In genomic region chr9:81103597-81104471, GRCh38 we compare ENCODE assay signal across 13 cellular contexts.
DNase-seq lines count a peak whose midpoint lies in the region; ATAC-seq, FAIRE-seq and TF ChIP-seq lines count a peak whose summit lies in the region.
"Had no signal": no experiment of that assay in that cellular context is flagged by ENCODE, and none has a peak within 500 bp of the region (broad histone marks: within the 10 kb centered on the region; RNA-seq: fewer than 3 reads in every experiment).

No MANE protein-coding gene starts in this region.

- no peak overlapping the region for H3K9ac ChIP-seq in kidney (ENCODE audit: low read length in 2 of 2)

- H3K27me3 ChIP-seq in adrenal gland: no peaks in the 10 kb centered on the region
- H3K27me3 ChIP-seq: gastrocnemius medialis had no signal

- ATAC-seq in GM19452 (IDR thresholded peaks at IDR 0.05; ENCODE audit: unreplicated experiment): no peak
- ATAC-seq in GM19351 (IDR thresholded peaks at IDR 0.05; ENCODE audit: unreplicated experiment): no peak
- ATAC-seq: gastrocnemius medialis had no signal

- no peaks in the 10 kb centered on the region for H3K9me3 Mint-ChIP-seq in HFFc6
- H3K9me3 Mint-ChIP-seq: memory B cell had no signal

- peak; percentile 53 for TF ChIP-seq CTCF in HFFc6 (IDR thresholded peaks at IDR 0.05)
- TF ChIP-seq CTCF in adrenal gland (IDR thresholded peaks at IDR 0.05): peak; percentile 47 to 65 (median 58)
- peak; percentile 10 for TF ChIP-seq CTCF in kidney (IDR thresholded peaks at IDR 0.05; ENCODE audit: borderline replicate concordance, extremely low read depth, insufficient read depth)

- WGBS in adrenal gland, 4 donors: 55 to 61% (median 59%) methylated on average over 9 to 10 of the region's 10 CpGs

- peaks cover 0 to 7% of the 10 kb centered on the region in 2 donors for H3K4me1 ChIP-seq in adrenal gland (replicated peaks in 1 of 2)
- H3K4me1 ChIP-seq in kidney (ENCODE audit: control insufficient read depth in 1 of 2, insufficient read depth in 1 of 2, low read depth in 1 of 2, low read length in 2 of 2): no peaks in the 10 kb centered on the region
- H3K4me1 ChIP-seq: gastrocnemius medialis had no signal

- H3K4me3 Mint-ChIP-seq in HFFc6: no peak overlapping the region
- H3K4me3 Mint-ChIP-seq: activated CD4-positive, alpha-beta T cell treated with anti-CD3 and anti-CD28 coated beads, Interleukin-2, amount 10 ng/mL, durations not matched to agents 24 days and 14 days; CD4-positive, CD25-positive, alpha-beta regulatory T cell; memory B cell had no signal

- DNase-seq in AG08395 (ENCODE audit: low spot score): peak; percentile 7
- DNase-seq in HFFc6: no peak
- no peak for DNase-seq in adrenal gland
- DNase-seq in kidney: no peak
- no peak for DNase-seq in caudate nucleus (lab: John Stamatoyannopoulos, UW)
- DNase-seq in NCI-H2227 treated with DMSO at 0.1 percent for 48 hours (lab: John Stamatoyannopoulos, UW): no peak
- DNase-seq: activated CD4-positive, alpha-beta T cell treated with anti-CD3 and anti-CD28 coated beads, Interleukin-2, amount 10 ng/mL, durations not matched to agents 24 days and 14 days; CD4-positive, CD25-positive, alpha-beta regulatory T cell; gastrocnemius medialis had no signal

- no peak overlapping the region for H3K27ac ChIP-seq in adrenal gland
- no peak overlapping the region for H3K27ac ChIP-seq in kidney (ENCODE audit: low read depth in 2 of 2, low read length in 2 of 2)
- no peak overlapping the region for H3K27ac ChIP-seq in caudate nucleus (ENCODE audit: low read depth, low read length)
- H3K27ac ChIP-seq: gastrocnemius medialis had no signal

- no peak overlapping the region for H3K27ac Mint-ChIP-seq in HFFc6
- H3K27ac Mint-ChIP-seq: activated CD4-positive, alpha-beta T cell treated with anti-CD3 and anti-CD28 coated beads, Interleukin-2, amount 10 ng/mL, durations not matched to agents 24 days and 14 days; CD4-positive, CD25-positive, alpha-beta regulatory T cell; memory B cell had no signal

- H3K4me3 ChIP-seq in adrenal gland (no peak overlapping the region), kidney (ENCODE audit: low read length in 2 of 2) (no peak overlapping the region)
- H3K4me3 ChIP-seq: gastrocnemius medialis had no signal

- intact Hi-C loops in adrenal gland (cut with DNase I) (no loop called here), kidney (cut with DNase I) (no loop called here)

- no peaks in the 10 kb centered on the region for H3K36me3 ChIP-seq in adrenal gland (replicated peaks in 1 of 2)
- H3K36me3 ChIP-seq in kidney (ENCODE audit: control insufficient read depth in 1 of 2, insufficient read depth in 2 of 2, low read length in 2 of 2): no peaks in the 10 kb centered on the region
- H3K36me3 ChIP-seq: gastrocnemius medialis had no signal

- TF ChIP-seq POLR2A in adrenal gland (IDR thresholded peaks at IDR 0.05): no peak

- H3K9me3 ChIP-seq in adrenal gland (replicated peaks in 1 of 3): no peaks in the 10 kb centered on the region
- H3K9me3 ChIP-seq in kidney (ENCODE audit: control insufficient read depth in 1 of 2, low read length in 2 of 2): no peaks in the 10 kb centered on the region
- H3K9me3 ChIP-seq: gastrocnemius medialis had no signal

- H3K36me3 Mint-ChIP-seq in HFFc6 (ENCODE audit: low read depth): no peaks in the 10 kb centered on the region
- H3K36me3 Mint-ChIP-seq: CD4-positive, CD25-positive, alpha-beta regulatory T cell; memory B cell had no signal

- H3K4me1 Mint-ChIP-seq in HFFc6 (ENCODE audit: low read depth): no peaks in the 10 kb centered on the region
- H3K4me1 Mint-ChIP-seq: activated CD4-positive, alpha-beta T cell treated with anti-CD3 and anti-CD28 coated beads, Interleukin-2, amount 10 ng/mL, durations not matched to agents 24 days and 14 days; CD4-positive, CD25-positive, alpha-beta regulatory T cell; memory B cell had no signal

- no peak for FAIRE-seq in kidney (lab: Jason Lieb, UNC)
- FAIRE-seq: GM12892 had no signal

- no peaks in the 10 kb centered on the region; the same call in 1 of the 2 replicates for H3K27me3 Mint-ChIP-seq in HFFc6 (ENCODE audit: insufficient read depth)
- H3K27me3 Mint-ChIP-seq: activated CD4-positive, alpha-beta T cell treated with anti-CD3 and anti-CD28 coated beads, Interleukin-2, amount 10 ng/mL, durations not matched to agents 24 days and 14 days; CD4-positive, CD25-positive, alpha-beta regulatory T cell had no signal
